Comparison of ENCODE assay signal across 7 cellular contexts in genomic region chr7:128405345-128406146, GRCh38. TPM values are rescaled to one million over a fixed set of nuclear protein-coding genes. Genes with fewer than 3 reads are reported as not detected.
DNase-seq lines count a peak whose midpoint lies in the region; ATAC-seq and TF ChIP-seq lines count a peak whose summit lies in the region.

No MANE protein-coding gene starts in this region.

- TF ChIP-seq POLR2A in esophagus squamous epithelium (IDR thresholded peaks at IDR 0.05): no peak
- no peak for TF ChIP-seq POLR2A in transverse colon (IDR thresholded peaks at IDR 0.05)

- no peaks in the 10 kb centered on the region for H3K9me2 ChIP-seq in neural cell (ENCODE audit: insufficient read depth, low read length)

- peak overlapping the region; percentile 80 for H3K4me2 ChIP-seq in neural cell (ENCODE audit: low read length)

- peak overlapping the region; percentile 57 to 90 (median 66) for H3K4me3 ChIP-seq in esophagus squamous epithelium
- H3K4me3 ChIP-seq in neural cell (ENCODE audit: low read length): peak overlapping the region; percentile 95
- peak overlapping the region; percentile 37 to 94 (median 74) for H3K4me3 ChIP-seq in transverse colon

- peak overlapping the region; percentile 45 for H2AFZ ChIP-seq in neural cell (ENCODE audit: low read depth, low read length)

- no peak for TF ChIP-seq RAD21 in neural cell (conservative IDR thresholded peaks at IDR 0.05)

- peak; percentile 30 for ATAC-seq in GM18511 (IDR thresholded peaks at IDR 0.05; ENCODE audit: unreplicated experiment)
- no peak for ATAC-seq in GM18858 (IDR thresholded peaks at IDR 0.05; ENCODE audit: unreplicated experiment)

- peaks cover 41 to 63% (median 48%) of the 10 kb centered on the region in 3 donors for H3K4me1 ChIP-seq in esophagus squamous epithelium
- peaks cover 20 to 52% (median 42%) of the 10 kb centered on the region in 4 donors for H3K4me1 ChIP-seq in transverse colon

- WGBS in esophagus squamous epithelium, 2 donors: 0% methylated on average over 6 to 11 of the region's 101 CpGs
- 10% methylated on average over 13 of the region's 101 CpGs; no CpG with 5 or more reads in 1 of the 2 donors for WGBS in transverse colon (ENCODE audit: low coverage in 1 of 2), 2 donors

- TF ChIP-seq EP300 in neural cell (conservative IDR thresholded peaks at IDR 0.05; ENCODE audit: poor library complexity, severe bottlenecking): no peak
- no peak for TF ChIP-seq EP300 in transverse colon (IDR thresholded peaks at IDR 0.05; ENCODE audit: low read depth)

- H3K9me3 ChIP-seq in esophagus squamous epithelium (no peaks in the 10 kb centered on the region), neural cell (ENCODE audit: low read length) (no peaks in the 10 kb centered on the region), transverse colon (no peaks in the 10 kb centered on the region)

- DNase-seq in NCI-H2171 (lab: John Stamatoyannopoulos, UW): peak; percentile 65
- DNase-seq in activated CD8-positive, alpha-beta memory T cell treated with anti-CD3 and anti-CD28 coated beads, Interleukin-2, amount 50 U/mL, for 4 hours: peak; percentile 70
- no peak for DNase-seq in esophagus squamous epithelium (lab: John Stamatoyannopoulos, UW)
- peak; percentile 70 for DNase-seq in transverse colon

- H3K9ac ChIP-seq in neural cell (ENCODE audit: low read length): peak overlapping the region; percentile 73

- peaks cover 3 to 24% (median 8%) of the 10 kb centered on the region in 3 donors for H3K36me3 ChIP-seq in esophagus squamous epithelium
- H3K36me3 ChIP-seq in neural cell (ENCODE audit: insufficient read depth, low read length): no peaks in the 10 kb centered on the region
- H3K36me3 ChIP-seq in transverse colon: no peaks in the 10 kb centered on the region

- H3K79me2 ChIP-seq in neural cell (replicated peaks; ENCODE audit: insufficient read depth, low read length): peaks cover 6% of the 10 kb centered on the region

- TF ChIP-seq CTCF in esophagus squamous epithelium (IDR thresholded peaks at IDR 0.05) (no peak), neural cell (IDR thresholded peaks at IDR 0.05; ENCODE audit: poor library complexity, severe bottlenecking) (no peak), transverse colon (IDR thresholded peaks at IDR 0.05) (no peak)

- no peaks in the 10 kb centered on the region for H4K20me1 ChIP-seq in neural cell (ENCODE audit: insufficient read depth)

- in situ Hi-C loops in transverse colon (cut with MboI; ENCODE audit: low pct_ligation_motif_present in 1 of 4, low pct_unique_long_range_greater_than_20kb in 1 of 4, low sequenced_read_pairs in 3 of 4): no loop called here

- intact Hi-C loops in esophagus squamous epithelium (cut with DNase I) (no loop called here), transverse colon (cut with DNase I; ENCODE audit: low total_unique reads) (no loop called here)

- peak overlapping the region; percentile 36 to 94 (median 82) for H3K27ac ChIP-seq in esophagus squamous epithelium
- H3K27ac ChIP-seq in neural cell (ENCODE audit: low read length): no peak overlapping the region
- peak overlapping the region; percentile 46 to 89 (median 78) for H3K27ac ChIP-seq in transverse colon

- H3F3A ChIP-seq in neural cell (ENCODE audit: insufficient read depth, low read length, poor library complexity, severe bottlenecking): peaks cover 3% of the 10 kb centered on the region

- no peaks in the 10 kb centered on the region for H3K27me3 ChIP-seq in esophagus squamous epithelium
- peaks cover 26% of the 10 kb centered on the region for H3K27me3 ChIP-seq in neural cell (ENCODE audit: insufficient read depth, low read depth, low read length)
- H3K27me3 ChIP-seq in transverse colon: no peaks in the 10 kb centered on the region

TF ChIP-seq in neural cell, 6 proteins besides CTCF, POLR2A, EP300 and RAD21:
- TF ChIP-seq POLR2AphosphoS5 (IDR thresholded peaks at IDR 0.05): peak; percentile 25
- no peak for TF ChIP-seq SMC3 (conservative IDR thresholded peaks at IDR 0.05; ENCODE audit: poor library complexity)
- peak; percentile 95 for TF ChIP-seq MXI1 (conservative IDR thresholded peaks at IDR 0.05; ENCODE audit: poor library complexity, severe bottlenecking)

RNA-seq across cellular contexts. Expression of gene IMPDH1, which starts 4.2 kb away (rescaled TPM):
- total RNA-seq in esophagus squamous epithelium: 10 to 100 TPM; 30.2 to 53.7 (median 41.6) TPM
- 49.5 and 49.7 TPM in 2 replicates for polyA plus RNA-seq in neural cell
- 37.3 and 38.7 TPM in 2 replicates for polyA minus RNA-seq in neural cell
- 100 to 1,000 TPM in 1 of 4 donors, 10 to 100 TPM in 3; 21.4 to 189 (median 44.2) TPM for total RNA-seq in transverse colon

RNA-seq across cellular contexts. Expression of gene PRRT4, which starts 44.1 kb away (rescaled TPM):
- total RNA-seq in esophagus squamous epithelium: 1 to 10 TPM in 3 of 4 donors, under 1 TPM in 1; 0.38 to 1.9 (median 1.5) TPM
- 32.5 and 34.4 TPM in 2 replicates for polyA plus RNA-seq in neural cell
- 17.2 and 22.4 TPM in 2 replicates for polyA minus RNA-seq in neural cell
- under 1 TPM in 2 of 4 donors, not detected in 2; 0.16 to 0.41 TPM for total RNA-seq in transverse colon

RNA-seq across cellular contexts. Expression of gene HILPDA, which starts 50.1 kb away (rescaled TPM):
- total RNA-seq in esophagus squamous epithelium (10 to 100 TPM; 17.6 to 53.0 (median 21.9) TPM), transverse colon (10 to 100 TPM in 1 of 4 donors, 1 to 10 TPM in 2, not detected in 1; 5.3 to 35.5 (median 5.9) TPM)
- 16.6 and 26.0 TPM in 2 replicates for polyA plus RNA-seq in neural cell
- polyA minus RNA-seq in neural cell: 26.4 and 27.3 TPM in 2 replicates
